In genomic region chr1:161017181-161017580, GRCh38 we compare ENCODE assay signal across 3 cellular contexts. TPM values are rescaled to one million over a fixed set of nuclear protein-coding genes. Genes with fewer than 3 reads are reported as not detected.
"Had no signal": no experiment of that assay in that cellular context is flagged by ENCODE, and none has a peak within 500 bp of the region (broad histone marks: within the 10 kb centered on the region; RNA-seq: fewer than 3 reads in every experiment).

No MANE protein-coding gene starts in this region.

RNA-seq across cellular contexts. Expression of gene ARHGAP30, which starts 52.5 kb away (rescaled TPM):
- total RNA-seq: osteocyte, SJSA1 had no signal
- polyA plus RNA-seq: neural cell had no signal
